ENCODE assay signal across 8 cellular contexts in genomic region chr22:46073683-46074504, GRCh38.
DNase-seq lines count a peak whose midpoint lies in the region; ATAC-seq, FAIRE-seq and TF ChIP-seq lines count a peak whose summit lies in the region.

No MANE protein-coding gene starts in this region.

- DNase-seq in LNCaP clone FGC (ENCODE audit: low read depth) (no peak), dermis blood vessel endothelial cell (peak; percentile 48), RCC 7860 (ENCODE audit: low spot score) (no peak), NCI-H187 treated with DMSO at 0.1 percent for 48 hours (lab: John Stamatoyannopoulos, UW) (no peak)

- peak overlapping the region; percentile 90 for H3K9ac ChIP-seq in BLaER1

- no peak for TF ChIP-seq CTCF in LNCaP clone FGC (IDR thresholded peaks at IDR 0.05; ENCODE audit: control insufficient read depth, extremely low read depth, insufficient read depth)

- H3K4me1 ChIP-seq in BLaER1 = peaks cover 62% of the 10 kb centered on the region
- H3K4me1 ChIP-seq in muscle layer of duodenum (ENCODE audit: control insufficient read depth in 1 of 2, insufficient read depth in 2 of 2, low read length in 2 of 2) = peaks cover 28 to 45% of the 10 kb centered on the region in 2 donors

- H3K4me3 ChIP-seq in BLaER1 (peak overlapping the region; percentile 76), LNCaP clone FGC (ENCODE audit: low read depth, low read length) (peak overlapping the region; percentile 95), muscle layer of duodenum (ENCODE audit: low read depth in 1 of 2, low read length in 2 of 2) (peak overlapping the region; percentile 87 to 97)

- H3K27me3 ChIP-seq in BLaER1 = peaks cover 92% of the 10 kb centered on the region
- H3K27me3 ChIP-seq in muscle layer of duodenum (ENCODE audit: low read depth, low read length) = no peaks in the 10 kb centered on the region

- peaks cover 18% of the 10 kb centered on the region for H3K36me3 ChIP-seq in BLaER1
- peaks cover 0 to 42% of the 10 kb centered on the region in 2 donors for H3K36me3 ChIP-seq in muscle layer of duodenum (ENCODE audit: control insufficient read depth in 1 of 2, insufficient read depth in 2 of 2, low read length in 2 of 2)

- peak overlapping the region; percentile 80 for H3K4me2 ChIP-seq in BLaER1

- ATAC-seq in HG02970 (IDR thresholded peaks at IDR 0.05; ENCODE audit: low FRiP score, unreplicated experiment) (no peak), GM18861 (IDR thresholded peaks at IDR 0.05; ENCODE audit: unreplicated experiment) (no peak)

- peak overlapping the region; percentile 95 for H3K27ac ChIP-seq in BLaER1
- peak overlapping the region; percentile 95 for H3K27ac ChIP-seq in muscle layer of duodenum (ENCODE audit: low read length)

- peaks cover 95% of the 10 kb centered on the region for H4K20me1 ChIP-seq in BLaER1

- no peak for FAIRE-seq in RCC 7860 (lab: Jason Lieb, UNC)

- no peaks in the 10 kb centered on the region for H3K9me3 ChIP-seq in BLaER1
- no peaks in the 10 kb centered on the region for H3K9me3 ChIP-seq in muscle layer of duodenum (ENCODE audit: control insufficient read depth in 1 of 2, low read length in 2 of 2)
